ENCODE assay signal across 8 cellular contexts in the genomic region with DNA sequence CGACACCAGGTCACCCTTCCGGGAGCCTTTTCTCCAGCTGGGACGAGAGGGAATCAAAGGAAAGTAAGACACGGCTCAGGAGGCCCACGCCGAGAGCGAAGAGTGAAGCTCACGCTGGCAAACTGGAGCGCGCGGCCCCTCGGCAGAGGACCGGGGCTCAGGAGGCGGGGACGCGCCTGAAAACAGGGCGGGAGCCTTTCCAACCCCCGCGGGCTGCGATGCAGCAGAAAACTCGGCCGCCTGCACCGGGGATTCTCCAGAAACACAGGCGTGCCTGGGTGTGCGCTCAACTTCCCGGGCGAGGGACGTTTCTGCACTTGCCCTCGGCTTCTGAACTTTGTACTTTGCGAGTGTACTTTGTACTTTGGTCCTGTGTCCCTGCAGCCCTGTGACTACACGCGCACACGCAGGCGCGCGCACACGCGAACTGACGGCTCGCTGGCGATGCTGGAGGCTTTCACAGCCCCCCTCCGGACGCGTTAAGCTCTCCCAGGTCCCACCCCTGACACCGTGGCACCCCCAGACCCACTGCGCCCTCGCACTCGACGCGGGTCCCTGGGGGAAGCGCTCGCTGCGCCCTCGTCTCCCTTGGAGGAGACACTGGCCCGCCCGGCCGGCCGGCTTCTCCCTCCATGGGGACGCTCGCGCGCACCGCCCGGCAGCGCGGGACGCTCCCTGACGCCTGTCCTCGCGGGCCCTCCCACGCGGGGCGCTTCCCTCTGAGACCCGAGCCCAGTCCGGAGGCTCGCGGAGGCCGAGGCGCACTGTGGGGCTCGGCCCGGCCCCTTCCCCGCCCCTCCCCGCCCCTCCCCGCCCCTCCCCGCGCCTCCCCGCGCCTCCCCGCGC. TPM values are rescaled to one million over a fixed set of nuclear protein-coding genes. Genes with fewer than 3 reads are reported as not detected.
A peak's percentile ranks its signal among the peaks of the same experiment; 100 is the strongest.
DNase-seq lines count a peak whose midpoint lies in the region; ATAC-seq and TF ChIP-seq lines count a peak whose summit lies in the region.

No MANE protein-coding gene starts in this region.

- H3K4me3 ChIP-seq in fibroblast of mammary gland (ENCODE audit: control insufficient read depth, low read depth, low read length) (peak overlapping the region; percentile 63), thoracic aorta (peak overlapping the region; percentile 97)

- H3K36me3 Mint-ChIP-seq in activated T-helper 17 cell treated with anti-CD3 and anti-CD28 coated beads, Interleukin-2, amount 50 U/mL, for 72 hours (ENCODE audit: low read depth): no peaks in the 10 kb centered on the region

- no peaks in the 10 kb centered on the region for H3K27me3 Mint-ChIP-seq in activated T-helper 17 cell treated with anti-CD3 and anti-CD28 coated beads, Interleukin-2, amount 50 U/mL, for 72 hours

- H3K9me3 ChIP-seq in thoracic aorta: no peaks in the 10 kb centered on the region

- ATAC-seq in HG02943 (IDR thresholded peaks at IDR 0.05; ENCODE audit: low read depth, unreplicated experiment) (peak; percentile 49), thoracic aorta (ENCODE audit: insufficient number of reproducible peaks, low FRiP score, low read depth) (no peak)
- ATAC-seq in activated T-helper 17 cell treated with anti-CD3 and anti-CD28 coated beads, Interleukin-2, amount 50 U/mL, for 72 hours (replicated peaks): peak; percentile 63

- H3K27ac Mint-ChIP-seq in activated T-helper 17 cell treated with anti-CD3 and anti-CD28 coated beads, Interleukin-2, amount 50 U/mL, for 72 hours: no peak overlapping the region

- peaks cover 12 to 31% of the 10 kb centered on the region in 2 donors for H3K4me1 ChIP-seq in thoracic aorta (ENCODE audit: control insufficient read depth in 1 of 2, low read depth in 2 of 2)

- peak; percentile 45 for DNase-seq in activated T-cell treated with anti-CD3 and anti-CD28 coated beads for 1 hour (ENCODE audit: low read depth)
- no peak for DNase-seq in activated T-cell treated with anti-CD3 and anti-CD28 coated beads for 4 hours
- DNase-seq in NOMO-1 treated with dmso at 0.1 percent for 144 hours (lab: John Stamatoyannopoulos, UW; ENCODE audit: unreplicated experiment): peak; percentile 47
- peak; percentile 21 for DNase-seq in fibroblast of mammary gland (ENCODE audit: low read depth)
- peak; percentile 63 for DNase-seq in myocyte (ENCODE audit: low read depth)
- no peak for DNase-seq in thoracic aorta (ENCODE audit: low spot score)

- H3K4me3 Mint-ChIP-seq in activated T-helper 17 cell treated with anti-CD3 and anti-CD28 coated beads, Interleukin-2, amount 50 U/mL, for 72 hours: peak overlapping the region; percentile 61

- TF ChIP-seq CTCF in fibroblast of mammary gland (conservative IDR thresholded peaks at IDR 0.05; ENCODE audit: control insufficient read depth, insufficient read depth, low read depth, low read length) (no peak), thoracic aorta (IDR thresholded peaks at IDR 0.05) (no peak)

- no peaks in the 10 kb centered on the region for H3K9me3 Mint-ChIP-seq in activated T-helper 17 cell treated with anti-CD3 and anti-CD28 coated beads, Interleukin-2, amount 50 U/mL, for 72 hours

- peak overlapping the region; percentile 58 to 70 for H3K27ac ChIP-seq in thoracic aorta

- peaks cover 5% of the 10 kb centered on the region for H3K4me1 Mint-ChIP-seq in activated T-helper 17 cell treated with anti-CD3 and anti-CD28 coated beads, Interleukin-2, amount 50 U/mL, for 72 hours

- no peaks in the 10 kb centered on the region for H3K36me3 ChIP-seq in thoracic aorta

- no peaks in the 10 kb centered on the region for H3K27me3 ChIP-seq in thoracic aorta (replicated peaks; ENCODE audit: insufficient read depth)

RNA-seq across cellular contexts. Expression of a gene that starts 0.6 kb away (rescaled TPM):
- 1 to 10 TPM; 3.0 to 9.2 TPM for total RNA-seq in activated T-helper 17 cell treated with anti-CD3 and anti-CD28 coated beads, Interleukin-2, amount 50 U/mL, for 72 hours
- total RNA-seq in myocyte: 4.2 and 5.9 TPM in 2 replicates
- polyA plus RNA-seq in myocyte (2012): 3.7 TPM
- 1 to 10 TPM; 7.0 to 9.1 TPM for total RNA-seq in thoracic aorta

RNA-seq across cellular contexts. Expression of a gene that starts 5.3 kb away (rescaled TPM):
- 10 to 100 TPM; 61.3 to 73.8 TPM for total RNA-seq in activated T-helper 17 cell treated with anti-CD3 and anti-CD28 coated beads, Interleukin-2, amount 50 U/mL, for 72 hours
- total RNA-seq in myocyte: 324 and 382 TPM in 2 replicates
- polyA plus RNA-seq in myocyte (2012): 189 TPM
- 10 to 100 TPM; 27.5 to 64.6 TPM for total RNA-seq in thoracic aorta

RNA-seq across cellular contexts. Expression of a gene that starts 15.5 kb away (rescaled TPM):
- total RNA-seq in activated T-helper 17 cell treated with anti-CD3 and anti-CD28 coated beads, Interleukin-2, amount 50 U/mL, for 72 hours: 10 to 100 TPM; 38.9 to 58.8 TPM
- total RNA-seq in myocyte (24.8 and 27.2 TPM in 2 replicates), thoracic aorta (10 to 100 TPM; 18.0 to 18.6 TPM)
- 37.2 TPM for polyA plus RNA-seq in myocyte (2012)

RNA-seq across cellular contexts. Expression of a gene that starts 20.7 kb away (rescaled TPM):
- total RNA-seq in activated T-helper 17 cell treated with anti-CD3 and anti-CD28 coated beads, Interleukin-2, amount 50 U/mL, for 72 hours: 10 to 100 TPM; 13.8 to 21.9 TPM
- total RNA-seq in myocyte (8.2 and 9.8 TPM in 2 replicates), thoracic aorta (10 to 100 TPM; 13.1 to 26.1 TPM)
- polyA plus RNA-seq in myocyte (2012): 12.7 TPM

RNA-seq across cellular contexts. Expression of a gene that starts 31.3 kb away (rescaled TPM):
- not detected for total RNA-seq in activated T-helper 17 cell treated with anti-CD3 and anti-CD28 coated beads, Interleukin-2, amount 50 U/mL, for 72 hours
- total RNA-seq in myocyte: not detected in 2 replicates
- polyA plus RNA-seq in myocyte (2012): not detected
- not detected for total RNA-seq in thoracic aorta

Comparison
In these comparisons a context has a peak if more than half of its experiments do, and no peak if none do; other contexts are left out.
1. DNase-seq: peak in activated T-cell treated with anti-CD3 and anti-CD28 coated beads for 1 hour (single experiment), NOMO-1 treated with dmso at 0.1 percent for 144 hours (single experiment), fibroblast of mammary gland (single experiment) and myocyte (single experiment); none in activated T-cell treated with anti-CD3 and anti-CD28 coated beads for 4 hours (single experiment) and thoracic aorta (single experiment).